12 cellular contexts compared by ENCODE assay signal in genomic region chr6:44667226-44667625, GRCh38.
A peak's percentile ranks its signal among the peaks of the same experiment; 100 is the strongest.
DNase-seq lines count a peak whose midpoint lies in the region; ATAC-seq, FAIRE-seq and TF ChIP-seq lines count a peak whose summit lies in the region.
"Had no signal": no experiment of that assay in that cellular context is flagged by ENCODE, and none has a peak within 500 bp of the region (broad histone marks: within the 10 kb centered on the region; RNA-seq: fewer than 3 reads in every experiment).

No MANE protein-coding gene starts in this region.

- H3K27me3 Mint-ChIP-seq in MCF 10A (ENCODE audit: insufficient read depth, unreplicated experiment) = no peaks in the 10 kb centered on the region
- H3K27me3 Mint-ChIP-seq in activated CD4-positive, alpha-beta T cell treated with anti-CD3 and anti-CD28 coated beads for 36 hours = no peaks in the 10 kb centered on the region

- no peak overlapping the region for H3K9ac ChIP-seq in HepG2 (ENCODE audit: insufficient read depth, low read depth, low read length)

- DNase-seq in HT1080 (ENCODE audit: low read depth) (peak; percentile 61), MCF 10A (ENCODE audit: unreplicated experiment) (peak; percentile 54), HepG2 (ENCODE audit: low spot score) (peak; percentile 20), NCI-H69 (lab: John Stamatoyannopoulos, UW) (no peak)
- DNase-seq in activated CD4-positive, alpha-beta T cell treated with anti-CD3 and anti-CD28 coated beads for 36 hours = no peak
- DNase-seq in stimulated activated CD4-positive, alpha-beta T cell treated with anti-CD3 and anti-CD28 coated beads, Interleukin-4, amount 100 ng/mL, for 1 hour = no peak
- DNase-seq: effector CD4-positive, alpha-beta T cell; upper lobe of left lung had no signal

- H3K4me1 Mint-ChIP-seq in MCF 10A (ENCODE audit: insufficient read depth, unreplicated experiment) = peaks cover 15% of the 10 kb centered on the region
- no peaks in the 10 kb centered on the region for H3K4me1 Mint-ChIP-seq in activated CD4-positive, alpha-beta T cell treated with anti-CD3 and anti-CD28 coated beads for 36 hours
- H3K4me1 Mint-ChIP-seq: B cell had no signal

- H3K27me3 ChIP-seq in ACC112 (ENCODE audit: insufficient read depth, low read length) = no peaks in the 10 kb centered on the region
- H3K27me3 ChIP-seq in HepG2 (ENCODE audit: control insufficient read depth in 1 of 2, insufficient read depth in 2 of 2, low read length in 2 of 2) = peaks cover 2 to 24% of the 10 kb centered on the region in 2 experiments; a peak in 2 of 5 replicates
- H3K27me3 ChIP-seq: upper lobe of left lung had no signal

- no peak for TF ChIP-seq CTCF in MCF 10A (IDR thresholded peaks at IDR 0.05; ENCODE audit: unreplicated experiment)
- no peak for TF ChIP-seq CTCF in HepG2 (CRISPR knock-in tag; IDR thresholded peaks at IDR 0.05)

- TF ChIP-seq RAD21 in HepG2 (CRISPR knock-in tag; IDR thresholded peaks at IDR 0.05) = no peak

- H3K36me3 ChIP-seq in ACC112 (ENCODE audit: insufficient read depth, low read length) (no peaks in the 10 kb centered on the region), HepG2 (replicated peaks in 1 of 2; ENCODE audit: control insufficient read depth in 1 of 2, insufficient read depth in 2 of 2, low read length in 2 of 2) (no peaks in the 10 kb centered on the region)
- H3K36me3 ChIP-seq: upper lobe of left lung had no signal

- intact Hi-C loops in MCF 10A (cut with micrococcal nuclease) = no loop called here
- intact Hi-C loops in HepG2 (cut with micrococcal nuclease; ENCODE audit: unreplicated experiment) = no loop called here
- intact Hi-C loops in activated CD4-positive, alpha-beta T cell treated with anti-CD3 and anti-CD28 coated beads for 36 hours (cut with DNase I, micrococcal nuclease) = no loop called here

- ATAC-seq in HepG2 (no peak), HG02642 (IDR thresholded peaks at IDR 0.05; ENCODE audit: poor library complexity, unreplicated experiment) (no peak)
- ATAC-seq in activated CD4-positive, alpha-beta T cell treated with anti-CD3 and anti-CD28 coated beads for 36 hours = no peak

- H3K4me3 Mint-ChIP-seq in MCF 10A (ENCODE audit: unreplicated experiment) = no peak overlapping the region
- no peak overlapping the region for H3K4me3 Mint-ChIP-seq in activated CD4-positive, alpha-beta T cell treated with anti-CD3 and anti-CD28 coated beads for 36 hours
- H3K4me3 Mint-ChIP-seq: B cell had no signal

- H3K36me3 Mint-ChIP-seq in MCF 10A (ENCODE audit: insufficient read depth, unreplicated experiment) = peaks cover 6% of the 10 kb centered on the region
- no peaks in the 10 kb centered on the region for H3K36me3 Mint-ChIP-seq in activated CD4-positive, alpha-beta T cell treated with anti-CD3 and anti-CD28 coated beads for 36 hours (ENCODE audit: low read depth)

- H3K27ac Mint-ChIP-seq in MCF 10A (ENCODE audit: low read depth, unreplicated experiment) = no peak overlapping the region
- no peak overlapping the region for H3K27ac Mint-ChIP-seq in activated CD4-positive, alpha-beta T cell treated with anti-CD3 and anti-CD28 coated beads for 36 hours
- H3K27ac Mint-ChIP-seq: B cell had no signal

- FAIRE-seq in HepG2 (lab: Jason Lieb, UNC) = no peak
- FAIRE-seq: GM12878 had no signal

- in situ Hi-C loops in HepG2 (cut with HindIII; ENCODE audit: extremely low pct_ligation_motif_present, low pct_unique_long_range_greater_than_20kb) = loop anchor here (25.0 kb wide), 1 partner anchor 1245 kb away; no protein-coding TSS in a partner anchor

- peaks cover 12% of the 10 kb centered on the region for H3K4me1 ChIP-seq in ACC112 (ENCODE audit: control insufficient read depth, insufficient read depth, low read length, unreplicated experiment)
- H3K4me1 ChIP-seq in HepG2 (ENCODE audit: insufficient read depth, low read length) = peaks cover 16% of the 10 kb centered on the region; the same call in 1 of the 2 replicates

- H3K9me3 ChIP-seq in HepG2 (ENCODE audit: low read length) = no peaks in the 10 kb centered on the region
- H3K9me3 ChIP-seq: upper lobe of left lung had no signal

- 12% methylated on average over 3 of the region's 3 CpGs for WGBS in HepG2 (ENCODE audit: low lambda C conversion rate)

- H3K79me2 ChIP-seq in ACC112 (ENCODE audit: control insufficient read depth, insufficient read depth, low read length, unreplicated experiment) (no peaks in the 10 kb centered on the region), HepG2 (ENCODE audit: insufficient read depth, low read length) (no peaks in the 10 kb centered on the region)

- H3K4me2 ChIP-seq in HepG2 (ENCODE audit: low read depth, low read length) = no peak overlapping the region

- POLR2A ChIA-PET in MCF 10A (lab: Yijun Ruan, JAX) = no interaction called here
- POLR2A ChIA-PET in HepG2 (lab: Yijun Ruan, JAX) = no interaction called here
- POLR2A ChIA-PET in activated CD4-positive, alpha-beta T cell treated with anti-CD3 and anti-CD28 coated beads for 36 hours (lab: Charles Lee) = no interaction called here

- H3K4me3 ChIP-seq in ACC112 (ENCODE audit: low read depth, low read length) (no peak overlapping the region), HepG2 (replicated peaks in 1 of 3; ENCODE audit: insufficient read depth in 1 of 3, low read depth in 2 of 3, low read length in 3 of 3) (no peak overlapping the region)
- H3K4me3 ChIP-seq: GM12878, upper lobe of left lung had no signal

- no TSS peak for BruUV-seq in MCF 10A (replicated peaks; lab: Mats Ljungman, UMichigan)
- no TSS peak for BruUV-seq in HepG2 (replicated peaks; lab: Mats Ljungman, UMichigan)

- CTCF ChIA-PET in MCF 10A (lab: Yijun Ruan, JAX) (interaction anchor here (0.7 to 0.9 kb wide), 4 partner anchors 8 to 1255 kb away, joined by 3 to 4 read pairs (median 3); no protein-coding TSS in a partner anchor), HepG2 (lab: Yijun Ruan, JAX; ENCODE audit: low intra/inter-chr PET ratio, low total read pairs) (no interaction called here)
- CTCF ChIA-PET in activated CD4-positive, alpha-beta T cell treated with anti-CD3 and anti-CD28 coated beads for 36 hours (lab: Charles Lee) = interaction anchor here (1.3 kb wide), 1 partner anchor 37 kb away, joined by 3 read pairs; no protein-coding TSS in a partner anchor

- TF ChIP-seq POLR2A in HepG2 (IDR thresholded peaks at IDR 0.05; ENCODE audit: insufficient read depth in 1 of 2, low read depth in 2 of 2, low read length in 2 of 2) = no peak

- no peaks in the 10 kb centered on the region for H3K9me3 Mint-ChIP-seq in MCF 10A (ENCODE audit: unreplicated experiment)
- H3K9me3 Mint-ChIP-seq in activated CD4-positive, alpha-beta T cell treated with anti-CD3 and anti-CD28 coated beads for 36 hours (ENCODE audit: low read depth) = no peaks in the 10 kb centered on the region

- no peaks in the 10 kb centered on the region for H4K20me1 ChIP-seq in HepG2 (ENCODE audit: insufficient read depth, low read length)

- H2AFZ ChIP-seq in ACC112 (ENCODE audit: low read length, unreplicated experiment) (no peak overlapping the region), HepG2 (ENCODE audit: low read length) (no peak overlapping the region)

- TF ChIP-seq EP300 in HepG2 (IDR thresholded peaks at IDR 0.05; ENCODE audit: low read depth in 2 of 2, low read length in 2 of 2) (no peak), HepG2 (CRISPR knock-in tag; IDR thresholded peaks at IDR 0.05; ENCODE audit: borderline replicate concordance) (no peak)

- H3K27ac ChIP-seq in ACC112 (ENCODE audit: low read depth, low read length) (peak overlapping the region; percentile 13; the same call in 1 of the 2 replicates), HepG2 (ENCODE audit: extremely low read length, insufficient read depth, low read length) (no peak overlapping the region)
- H3K27ac ChIP-seq: upper lobe of left lung had no signal

TF ChIP-seq in HepG2, 621 proteins besides CTCF, POLR2A, EP300 and RAD21 (continues in another document):
- TF ChIP-seq IRF9 (CRISPR knock-in tag; IDR thresholded peaks at IDR 0.05; ENCODE audit: borderline replicate concordance) (no peak), NFAT5 (CRISPR knock-in tag; IDR thresholded peaks at IDR 0.05) (no peak)

Comparison
In these comparisons a context has a peak if more than half of its experiments do, and no peak if none do; other contexts are left out.
1. DNase-seq: peak in HT1080 (single experiment), MCF 10A (single experiment) and HepG2 (single experiment); none in NCI-H69 (single experiment), activated CD4-positive, alpha-beta T cell treated with anti-CD3 and anti-CD28 coated beads for 36 hours (single experiment) and stimulated activated CD4-positive, alpha-beta T cell treated with anti-CD3 and anti-CD28 coated beads, Interleukin-4, amount 100 ng/mL, for 1 hour (single experiment).